ENCODE assay signal across 12 cellular contexts in the genomic region with DNA sequence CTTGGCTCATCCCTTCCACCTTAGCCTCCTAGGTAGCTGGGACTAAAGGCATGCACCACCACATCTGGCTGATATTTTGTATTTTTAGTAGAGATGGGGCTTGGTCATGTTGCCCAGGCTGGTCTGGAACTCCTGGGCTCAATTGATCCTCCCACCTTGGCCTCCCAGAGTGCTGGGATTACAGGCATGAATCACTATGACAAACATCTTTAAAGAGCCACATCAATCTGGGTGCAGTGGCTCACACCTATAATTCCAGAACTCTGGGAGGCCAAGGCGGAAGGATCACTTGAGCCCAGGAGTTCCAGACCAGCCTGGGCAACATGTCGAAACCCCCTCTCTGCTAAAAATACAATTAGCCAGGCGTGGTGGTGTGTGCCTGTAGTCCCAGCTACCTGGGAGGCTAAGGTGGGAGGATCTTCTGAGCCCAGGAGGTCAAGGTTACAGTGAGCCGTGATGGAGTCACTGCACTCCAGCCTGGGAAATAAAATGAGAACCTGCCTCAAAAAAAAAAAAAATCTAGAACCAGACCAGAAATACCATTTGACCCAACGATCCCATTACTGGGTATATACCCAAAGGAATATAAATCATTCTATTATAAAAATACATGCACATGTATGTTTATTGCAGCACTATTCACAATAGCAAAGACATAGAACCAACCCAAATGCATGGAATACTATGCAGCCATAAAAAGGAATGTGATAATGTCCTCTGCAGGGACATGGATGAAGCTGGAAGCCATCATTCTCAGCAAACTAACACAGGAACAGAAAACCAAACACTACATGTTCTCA. TPM values are rescaled to one million over a fixed set of nuclear protein-coding genes. Genes with fewer than 3 reads are reported as not detected.
"Had no signal": no experiment of that assay in that cellular context is flagged by ENCODE, and none has a peak within 500 bp of the region (broad histone marks: within the 10 kb centered on the region; RNA-seq: fewer than 3 reads in every experiment).

No MANE protein-coding gene starts in this region.

RNA-seq across cellular contexts. Expression of gene IGFBP6, which starts 2.5 kb away (rescaled TPM):
- total RNA-seq: activated CD4-positive, alpha-beta T cell treated with anti-CD3 and anti-CD28 coated beads, Interleukin-2, amount 10 ng/mL, durations not matched to agents 24 days and 14 days; activated T-helper 1 cell treated with anti-CD3 and anti-CD28 coated beads, Interleukin-12 subunit alpha, Interleukin-12 subunit beta, Interleukin-2, Interleukin-4 antibody, amounts not matched to agents 30 ng/mL and 10 ng/mL and 1 ng/mL, durations not matched to agents 14 hours and 24 hours and 36 hours had no signal

RNA-seq across cellular contexts. Expression of gene SOAT2, which starts 8.3 kb away (rescaled TPM):
- total RNA-seq: activated CD4-positive, alpha-beta T cell treated with anti-CD3 and anti-CD28 coated beads, Interleukin-2, amount 10 ng/mL, durations not matched to agents 24 days and 14 days; activated T-helper 1 cell treated with anti-CD3 and anti-CD28 coated beads, Interleukin-12 subunit alpha, Interleukin-12 subunit beta, Interleukin-2, Interleukin-4 antibody, amounts not matched to agents 30 ng/mL and 10 ng/mL and 1 ng/mL, durations not matched to agents 14 hours and 24 hours and 36 hours; dermis blood vessel endothelial cell; epithelial cell of proximal tubule; gastrocnemius medialis; myocyte; neural crest cell; osteocyte; psoas muscle; suprapubic skin had no signal
- polyA plus RNA-seq: heart left ventricle, immature natural killer cell had no signal

RNA-seq across cellular contexts. Expression of gene TNS2, which starts 45.1 kb away (rescaled TPM):
- polyA plus RNA-seq: immature natural killer cell had no signal
